28 cellular contexts compared by ENCODE assay signal in the genomic region with DNA sequence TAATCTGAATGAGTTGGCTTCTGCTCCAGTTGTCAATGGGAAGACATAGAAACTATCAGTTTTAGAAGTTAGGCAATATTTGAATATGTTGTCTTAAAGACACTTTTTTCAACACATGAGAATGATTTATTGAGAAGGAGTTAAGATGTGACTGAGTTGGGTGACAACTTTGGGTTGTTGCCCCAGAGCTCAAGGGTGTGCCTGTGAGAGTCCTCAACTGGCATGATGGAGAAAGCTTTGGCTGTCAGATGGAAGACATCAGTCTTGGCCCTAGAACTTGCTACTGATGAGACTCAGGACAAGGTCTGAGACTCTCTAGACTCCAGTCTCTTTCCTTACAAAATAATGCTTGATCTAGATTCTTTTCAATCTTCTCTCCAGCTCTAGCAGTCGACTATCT.
"Had no signal": no experiment of that assay in that cellular context is flagged by ENCODE, and none has a peak within 500 bp of the region (broad histone marks: within the 10 kb centered on the region; RNA-seq: fewer than 3 reads in every experiment).

No MANE protein-coding gene starts in this region.

- H3K27ac ChIP-seq: brain microvascular endothelial cell, Peyer's patch, RWPE1, SK-N-MC, WERI-Rb-1 had no signal

- H3K36me3 ChIP-seq: brain microvascular endothelial cell, Peyer's patch, WERI-Rb-1 had no signal

- H3K27me3 ChIP-seq: brain microvascular endothelial cell, Peyer's patch had no signal

- H3K9me3 ChIP-seq: Peyer's patch had no signal

- H3K4me3 ChIP-seq: Peyer's patch, SK-N-MC had no signal

- DNase-seq: activated CD4-positive, alpha-beta T cell treated with anti-CD3 and anti-CD28 coated beads, Interleukin-2, amount 10 ng/mL, durations not matched to agents 24 days and 14 days; activated CD4-positive, alpha-beta T cell treated with anti-CD3 and anti-CD28 coated beads, Interleukin-2, amount 50 U/mL, for 4 hours; activated CD4-positive, CD25-positive, alpha-beta regulatory T cell; activated CD8-positive, alpha-beta T cell treated with anti-CD3 and anti-CD28 coated beads for 36 hours; activated effector memory CD4-positive, alpha-beta T cell treated with anti-CD3 and anti-CD28 coated beads, Interleukin-2, amount 50 U/mL, for 16 hours; activated naive CD4-positive, alpha-beta T cell; activated naive CD4-positive, alpha-beta T cell treated with anti-CD3 and anti-CD28 coated beads, Interleukin-2, amount 50 U/mL, for 16 hours; activated naive CD8-positive, alpha-beta T cell treated with anti-CD3 and anti-CD28 coated beads for 36 hours; activated T-cell treated with anti-CD3 and anti-CD28 coated beads, Interleukin-2, amount 50 U/mL, for 1 hour; activated T-cell treated with anti-CD3 and anti-CD28 coated beads, Interleukin-2, amount 50 U/mL, for 72 hours; amniotic stem cell; aorta; brain microvascular endothelial cell; Kasumi-1; KG1; MM.1S; MV-4-11; NCI-H1092; NCI-H1436 treated with DMSO at 0.1 percent for 48 hours; NCI-H1694 treated with DMSO at 0.1 percent for 48 hours; NCI-H2029; NCI-H345; NCI-H524 treated with DMSO at 0.1 percent for 48 hours; Peyer's patch; T1000; WERI-Rb-1 had no signal
